Comparison of ENCODE assay signal across 1 cellular context in genomic region chr4:182549386-182549785, GRCh38.
TF ChIP-seq lines count a peak whose summit lies in the region.

No MANE protein-coding gene starts in this region.

TF ChIP-seq in WTC11, 78 proteins besides CTCF, POLR2A, EP300 and RAD21 (continued from another document):
- TF ChIP-seq, protein P1, sequence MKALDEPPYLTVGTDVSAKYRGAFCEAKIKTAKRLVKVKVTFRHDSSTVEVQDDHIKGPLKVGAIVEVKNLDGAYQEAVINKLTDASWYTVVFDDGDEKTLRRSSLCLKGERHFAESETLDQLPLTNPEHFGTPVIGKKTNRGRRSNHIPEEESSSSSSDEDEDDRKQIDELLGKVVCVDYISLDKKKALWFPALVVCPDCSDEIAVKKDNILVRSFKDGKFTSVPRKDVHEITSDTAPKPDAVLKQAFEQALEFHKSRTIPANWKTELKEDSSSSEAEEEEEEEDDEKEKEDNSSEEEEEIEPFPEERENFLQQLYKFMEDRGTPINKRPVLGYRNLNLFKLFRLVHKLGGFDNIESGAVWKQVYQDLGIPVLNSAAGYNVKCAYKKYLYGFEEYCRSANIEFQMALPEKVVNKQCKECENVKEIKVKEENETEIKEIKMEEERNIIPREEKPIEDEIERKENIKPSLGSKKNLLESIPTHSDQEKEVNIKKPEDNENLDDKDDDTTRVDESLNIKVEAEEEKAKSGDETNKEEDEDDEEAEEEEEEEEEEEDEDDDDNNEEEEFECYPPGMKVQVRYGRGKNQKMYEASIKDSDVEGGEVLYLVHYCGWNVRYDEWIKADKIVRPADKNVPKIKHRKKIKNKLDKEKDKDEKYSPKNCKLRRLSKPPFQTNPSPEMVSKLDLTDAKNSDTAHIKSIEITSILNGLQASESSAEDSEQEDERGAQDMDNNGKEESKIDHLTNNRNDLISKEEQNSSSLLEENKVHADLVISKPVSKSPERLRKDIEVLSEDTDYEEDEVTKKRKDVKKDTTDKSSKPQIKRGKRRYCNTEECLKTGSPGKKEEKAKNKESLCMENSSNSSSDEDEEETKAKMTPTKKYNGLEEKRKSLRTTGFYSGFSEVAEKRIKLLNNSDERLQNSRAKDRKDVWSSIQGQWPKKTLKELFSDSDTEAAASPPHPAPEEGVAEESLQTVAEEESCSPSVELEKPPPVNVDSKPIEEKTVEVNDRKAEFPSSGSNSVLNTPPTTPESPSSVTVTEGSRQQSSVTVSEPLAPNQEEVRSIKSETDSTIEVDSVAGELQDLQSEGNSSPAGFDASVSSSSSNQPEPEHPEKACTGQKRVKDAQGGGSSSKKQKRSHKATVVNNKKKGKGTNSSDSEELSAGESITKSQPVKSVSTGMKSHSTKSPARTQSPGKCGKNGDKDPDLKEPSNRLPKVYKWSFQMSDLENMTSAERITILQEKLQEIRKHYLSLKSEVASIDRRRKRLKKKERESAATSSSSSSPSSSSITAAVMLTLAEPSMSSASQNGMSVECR (CRISPR knock-in tag; IDR thresholded peaks at IDR 0.05; ENCODE audit: borderline replicate concordance) = no peak
TF ChIP-seq in WTC11: peak in this region for 0.
